ENCODE assay signal across 8 cellular contexts in the genomic region with DNA sequence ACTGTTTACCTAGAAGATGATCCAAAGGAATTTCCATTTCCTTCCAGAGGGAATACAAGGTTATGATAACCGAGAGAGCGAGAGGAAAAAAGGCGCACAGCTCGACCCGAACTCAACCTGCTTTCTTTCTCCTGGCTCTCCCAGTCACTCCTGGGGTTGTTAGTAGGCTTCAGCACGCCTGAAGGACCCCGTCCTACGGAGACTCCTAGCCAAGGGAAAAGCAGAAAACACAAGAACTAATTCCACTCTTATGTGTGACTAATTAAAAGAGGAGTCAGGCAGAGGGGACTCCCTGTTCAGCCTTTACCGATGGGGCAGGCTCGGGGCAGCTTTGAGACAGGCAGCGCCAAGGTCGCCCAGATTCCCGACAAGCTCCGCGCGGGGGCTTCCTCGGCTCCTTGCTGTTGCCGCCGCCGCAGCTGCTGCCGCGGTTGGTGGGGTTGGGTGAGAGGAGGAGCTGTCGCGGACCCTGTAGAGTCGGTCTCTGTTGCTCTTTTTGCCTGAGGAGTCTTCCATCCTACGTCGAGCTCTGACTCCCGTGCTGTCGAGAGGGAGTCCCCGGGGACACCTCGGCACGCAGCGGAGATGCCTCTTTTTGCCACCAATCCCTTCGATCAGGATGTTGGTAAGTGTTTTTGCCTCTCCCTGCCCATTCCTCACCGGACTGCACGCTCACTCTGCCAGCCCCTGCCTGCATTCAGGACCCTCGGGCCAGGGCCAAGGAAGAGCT. TPM values are rescaled to one million over a fixed set of nuclear protein-coding genes. Genes with fewer than 3 reads are reported as not detected.
A peak's percentile ranks its signal among the peaks of the same experiment; 100 is the strongest.
DNase-seq lines count a peak whose midpoint lies in the region; ATAC-seq and TF ChIP-seq lines count a peak whose summit lies in the region.

Gene STAM, plus strand, starts transcription at position 397 of the 730 bp plus-strand sequence. Its CDS starts 189 bp downstream, at position 586.

- ATAC-seq in GM19395 (IDR thresholded peaks at IDR 0.05; ENCODE audit: unreplicated experiment) = peak; percentile 91
- peak; percentile 64 for ATAC-seq in HG03558 (IDR thresholded peaks at IDR 0.05; ENCODE audit: extremely low read depth, unreplicated experiment)
- ATAC-seq in left lobe of liver = peak; percentile 96

- H3K9me3 Mint-ChIP-seq in CD14-positive monocyte = peaks cover 0 to 3% (median 1%) of the 10 kb centered on the region in 7 donors

- peaks cover 51% of the 10 kb centered on the region for H3K4me1 Mint-ChIP-seq in CD14-positive monocyte

- peak within 1 kb of the TSS; percentile 99 to 100 (median 100) for H3K27ac Mint-ChIP-seq in CD14-positive monocyte

- intact Hi-C loops in CD14-positive monocyte (cut with micrococcal nuclease) = loop anchor here in 1 of 2 donors (10.0 kb wide), 1 partner anchor 1011 kb away; the partner anchor contains the start of genes ARL5B and NSUN6

- DNase-seq in CD14-positive monocyte (ENCODE audit: low spot score) (peak; percentile 85), NCI-H748 (lab: John Stamatoyannopoulos, UW; ENCODE audit: unreplicated experiment) (peak; percentile 88), dedifferentiated amniotic fluid mesenchymal stem cell (ENCODE audit: extremely low spot score) (peak; percentile 92), left lobe of liver (ENCODE audit: low spot score) (peak; percentile 87)
- peak; percentile 92 for DNase-seq in activated CD4-positive, alpha-beta T cell treated with anti-CD3 and anti-CD28 coated beads, Interleukin-2, amount 50 U/mL, for 1 hour
- peak; percentile 87 for DNase-seq in stimulated activated CD4-positive, alpha-beta T cell treated with anti-CD3 and anti-CD28 coated beads, Interleukin-2, amount 100 ng/mL, for 4 hours (ENCODE audit: low read depth)

- peak within 1 kb of the TSS; percentile 99 for H3K4me3 Mint-ChIP-seq in CD14-positive monocyte

- no peak for TF ChIP-seq CTCF in CD14-positive monocyte (IDR thresholded peaks at IDR 0.05)

- H3K27me3 Mint-ChIP-seq in CD14-positive monocyte (ENCODE audit: low read depth in 3 of 3) = peaks cover 0 to 2% (median 2%) of the 10 kb centered on the region in 3 donors

- peaks cover 0 to 2% of the 10 kb centered on the region in 2 donors for H3K36me3 Mint-ChIP-seq in CD14-positive monocyte

RNA-seq across cellular contexts. Expression of gene STAM, which starts in this region (rescaled TPM):
- 1 to 10 TPM; 5.5 to 5.9 TPM for polyA plus RNA-seq in CD14-positive monocyte
- 5.9 TPM for total RNA-seq in left lobe of liver

Comparison
In these comparisons a context has a peak if more than half of its experiments do, and no peak if none do; other contexts are left out.
1. Peak in every context shown above with its lines: DNase-seq and ATAC-seq.